In genomic region chr11:55707029-55707428, GRCh38 we compare ENCODE assay signal across 8 cellular contexts. TPM values are rescaled to one million over a fixed set of nuclear protein-coding genes. Genes with fewer than 3 reads are reported as not detected.
A peak's percentile ranks its signal among the peaks of the same experiment; 100 is the strongest.
DNase-seq lines count a peak whose midpoint lies in the region; ATAC-seq and TF ChIP-seq lines count a peak whose summit lies in the region.

No MANE protein-coding gene starts in this region.

- no peaks in the 10 kb centered on the region for H3K27me3 Mint-ChIP-seq in glutamatergic neuron (ENCODE audit: unreplicated experiment)

- peak; percentile 56 for TF ChIP-seq CTCF in GM10266 (IDR thresholded peaks at IDR 0.05; ENCODE audit: control insufficient read depth, insufficient read depth, low read depth, missing control alignments)
- TF ChIP-seq CTCF in glutamatergic neuron (IDR thresholded peaks at IDR 0.05; ENCODE audit: partially characterized antibody, unreplicated experiment) = peak; percentile 72

- no peak overlapping the region for H3K4me3 Mint-ChIP-seq in glutamatergic neuron (ENCODE audit: unreplicated experiment)

- H3K36me3 Mint-ChIP-seq in glutamatergic neuron (ENCODE audit: unreplicated experiment) = no peaks in the 10 kb centered on the region

- ATAC-seq in HG03378 (IDR thresholded peaks at IDR 0.05; ENCODE audit: unreplicated experiment) = peak; percentile 75

- peaks cover 4% of the 10 kb centered on the region for H3K9me3 Mint-ChIP-seq in glutamatergic neuron (ENCODE audit: unreplicated experiment)

- no peak overlapping the region for H3K27ac Mint-ChIP-seq in glutamatergic neuron (ENCODE audit: unreplicated experiment)

- no peaks in the 10 kb centered on the region for H3K4me1 Mint-ChIP-seq in glutamatergic neuron (ENCODE audit: low read depth, unreplicated experiment)

- DNase-seq in GM10266 (ENCODE audit: extremely low spot score) (peak; percentile 19), RPMI7951 (ENCODE audit: low read depth) (peak; percentile 16), glutamatergic neuron (no peak), cerebellar nuclear complex (lab: John Stamatoyannopoulos, UW) (no peak), GDM1 (lab: John Stamatoyannopoulos, UW) (no peak), SHP77 treated with DMSO at 0.1 percent for 48 hours (lab: John Stamatoyannopoulos, UW) (no peak), occipital lobe (lab: John Stamatoyannopoulos, UW) (no peak)

RNA-seq across cellular contexts. Expression of gene OR4C6, which starts 45.0 kb away (rescaled TPM):
- total RNA-seq in RPMI7951 (2014; rRNA removed; shearing (Covaris generic)) = not detected in 2 replicates
- total RNA-seq in glutamatergic neuron (ENCODE audit: unreplicated experiment) = not detected
- not detected for total RNA-seq in occipital lobe

RNA-seq across cellular contexts. Expression of gene OR4S2, which starts 58.9 kb away (rescaled TPM):
- not detected in 2 replicates for total RNA-seq in RPMI7951 (2014; rRNA removed; shearing (Covaris generic))
- total RNA-seq in glutamatergic neuron (ENCODE audit: unreplicated experiment) (not detected), occipital lobe (not detected)

Comparison
In these comparisons a context has a peak if more than half of its experiments do, and no peak if none do; other contexts are left out.
1. DNase-seq: peak in GM10266 (single experiment) and RPMI7951 (single experiment); none in glutamatergic neuron (single experiment), cerebellar nuclear complex (0 of 2), GDM1 (single experiment), SHP77 treated with DMSO at 0.1 percent for 48 hours (single experiment) and occipital lobe (single experiment).